27 cellular contexts compared by ENCODE assay signal in the genomic region with DNA sequence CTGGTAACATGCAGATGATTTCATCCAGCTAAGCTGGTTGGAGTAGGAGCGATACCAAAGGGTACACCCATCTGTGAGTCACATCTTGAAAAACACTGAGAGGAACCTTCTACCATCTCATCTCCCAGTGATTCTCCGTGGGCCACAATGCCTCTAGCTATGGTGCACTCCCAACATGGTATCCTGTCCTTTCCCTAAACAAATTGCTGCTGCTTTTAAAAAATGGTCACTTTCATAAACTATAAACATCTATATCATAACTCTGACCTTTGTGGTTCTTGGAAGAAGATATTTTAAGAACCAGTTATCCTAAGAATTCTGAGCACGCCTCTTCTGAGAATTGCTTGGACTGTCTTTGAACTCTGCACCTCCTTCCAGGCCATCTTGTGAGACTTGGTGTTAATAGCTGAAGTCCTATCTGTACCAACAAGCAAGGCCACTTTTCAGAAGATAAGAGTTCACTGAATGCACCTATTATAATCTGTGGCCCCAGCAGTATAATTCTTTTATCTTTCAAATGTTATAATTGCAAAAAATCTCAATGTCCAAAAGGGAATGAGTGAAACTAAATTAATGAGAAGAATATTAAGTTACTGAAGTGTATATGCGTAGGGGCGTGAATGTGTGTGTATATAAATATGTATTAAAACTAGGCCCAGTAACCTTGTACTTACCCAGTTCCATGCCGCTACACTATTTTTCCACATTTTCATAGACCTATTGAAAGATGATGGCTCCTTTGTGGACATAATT.
"Had no signal": no experiment of that assay in that cellular context is flagged by ENCODE, and none has a peak within 500 bp of the region (broad histone marks: within the 10 kb centered on the region; RNA-seq: fewer than 3 reads in every experiment).

No MANE protein-coding gene starts in this region.

- H3K36me3 ChIP-seq: brain microvascular endothelial cell, uterus had no signal

- H3K4me3 ChIP-seq: heart left ventricle, lower lobe of right lung, testis, uterus had no signal

- FAIRE-seq: astrocyte had no signal

- DNase-seq: activated CD4-positive, alpha-beta memory T cell treated with anti-CD3 and anti-CD28 coated beads for 36 hours; activated CD4-positive, alpha-beta T cell treated with anti-CD3 and anti-CD28 coated beads, Interleukin-2, amount 10 ng/mL, durations not matched to agents 24 days and 14 days; activated CD4-positive, CD25-positive, alpha-beta regulatory T cell treated with anti-CD3 and anti-CD28 coated beads, Interleukin-2, amount 50 U/mL, for 72 hours; activated CD8-positive, alpha-beta memory T cell treated with anti-CD3 and anti-CD28 coated beads, Interleukin-2, amount 50 U/mL, for 4 hours; activated gamma-delta T cell; activated naive CD4-positive, alpha-beta T cell treated with anti-CD3 and anti-CD28 coated beads, Interleukin-2, amount 50 U/mL, for 16 hours; activated T-cell treated with anti-CD3 and anti-CD28 coated beads, Interleukin-2, amount 50 U/mL, for 24 hours; amniotic stem cell; brain microvascular endothelial cell; central memory CD4-positive, alpha-beta T cell; heart left ventricle; hypothalamus; kidney glomerular epithelial cell; lower lobe of right lung; mesendoderm; natural killer cell; right cardiac atrium; stimulated activated CD4-positive, alpha-beta T cell treated with anti-CD3 and anti-CD28 coated beads, Interleukin-2, amount 100 ng/mL, for 48 hours; stimulated activated naive CD4-positive, alpha-beta T cell treated with Interleukin-2 at 50 U/mL for 16 hours; SW 1271; T-helper 9 cell; testis; uterus; WERI-Rb-1 had no signal

- H3K9me3 ChIP-seq: heart left ventricle, lower lobe of right lung, testis, uterus had no signal

- ATAC-seq: heart left ventricle, left lobe of liver, lower lobe of right lung, natural killer cell, right cardiac atrium had no signal

- H3K4me1 ChIP-seq: lower lobe of right lung, testis, uterus had no signal

- H3K27ac ChIP-seq: brain microvascular endothelial cell, epithelial cell of prostate, heart left ventricle, lower lobe of right lung, testis, uterus, WERI-Rb-1 had no signal

- H3K27me3 ChIP-seq: brain microvascular endothelial cell, heart left ventricle, testis, uterus had no signal
